ENCODE assay signal across 22 cellular contexts in the genomic region with DNA sequence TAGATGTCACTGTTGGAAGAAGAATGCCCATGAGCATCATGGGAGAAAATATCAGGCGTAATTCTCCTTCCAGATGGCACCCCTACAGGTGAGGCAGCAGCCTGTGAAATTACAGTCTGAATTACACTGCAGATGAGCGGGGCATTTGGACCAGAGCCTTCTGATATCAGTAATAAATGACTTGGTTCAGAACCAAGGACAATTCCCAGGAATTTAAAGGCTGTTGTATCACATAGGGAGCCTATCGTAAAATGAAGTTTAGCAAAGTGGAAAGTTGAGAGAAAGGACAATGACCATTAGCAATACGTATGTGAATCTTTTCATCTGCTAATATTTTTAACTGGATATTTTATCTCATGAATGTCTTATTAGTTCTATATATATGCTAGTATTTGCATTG.
"Had no signal": no experiment of that assay in that cellular context is flagged by ENCODE, and none has a peak within 500 bp of the region (broad histone marks: within the 10 kb centered on the region; RNA-seq: fewer than 3 reads in every experiment).

No MANE protein-coding gene starts in this region.

- H3K9me3 ChIP-seq: MG63, SJSA1 had no signal

- H3K36me3 ChIP-seq: SJSA1 had no signal

- H3K27ac Mint-ChIP-seq: activated B cell treated with CpG ODN at 0.5 μM for 24 hours; activated CD4-positive, alpha-beta T cell treated with anti-CD3 and anti-CD28 coated beads, Interleukin-2, amount 10 ng/mL, durations not matched to agents 24 days and 14 days; activated CD8-positive, alpha-beta memory T cell treated with anti-CD3 and anti-CD28 coated beads, Interleukin-2, amount 10 ng/mL, durations not matched to agents 7 days and 5 days; activated naive CD8-positive, alpha-beta T cell; T-helper 17 cell had no signal

- H3K4me3 Mint-ChIP-seq: activated B cell treated with CpG ODN at 0.5 μM for 24 hours; activated CD4-positive, alpha-beta T cell treated with anti-CD3 and anti-CD28 coated beads, Interleukin-2, amount 10 ng/mL, durations not matched to agents 24 days and 14 days; activated CD8-positive, alpha-beta memory T cell treated with anti-CD3 and anti-CD28 coated beads, Interleukin-2, amount 10 ng/mL, durations not matched to agents 7 days and 5 days; activated naive CD8-positive, alpha-beta T cell; activated T-cell treated with anti-CD3 and anti-CD28 coated beads, Interleukin-2, amount 50 U/mL, for 4 hours; T-helper 17 cell had no signal

- H3K4me1 ChIP-seq: SJSA1 had no signal

- H3K27ac ChIP-seq: SJSA1 had no signal

- H3K27me3 Mint-ChIP-seq: activated B cell treated with CpG ODN at 0.5 μM for 24 hours; activated CD4-positive, alpha-beta T cell treated with anti-CD3 and anti-CD28 coated beads, Interleukin-2, amount 10 ng/mL, durations not matched to agents 24 days and 14 days; activated CD8-positive, alpha-beta memory T cell treated with anti-CD3 and anti-CD28 coated beads, Interleukin-2, amount 10 ng/mL, durations not matched to agents 7 days and 5 days; activated naive CD8-positive, alpha-beta T cell; T-helper 17 cell had no signal

- ATAC-seq: activated CD8-positive, alpha-beta memory T cell treated with anti-CD3 and anti-CD28 coated beads, Interleukin-2, amount 10 ng/mL, durations not matched to agents 7 days and 5 days; activated T-cell treated with anti-CD3 and anti-CD28 coated beads, Interleukin-2, amount 50 U/mL, for 4 hours; T-helper 17 cell had no signal

- H3K27me3 ChIP-seq: MG63, SJSA1 had no signal

- DNase-seq: activated B cell treated with CpG ODN at 0.5 μM for 24 hours; activated CD4-positive, alpha-beta T cell treated with anti-CD3 and anti-CD28 coated beads for 1 hour; activated CD4-positive, alpha-beta T cell treated with anti-CD3 and anti-CD28 coated beads, Interleukin-2, amount 10 ng/mL, durations not matched to agents 24 days and 14 days; activated CD4-positive, alpha-beta T cell treated with anti-CD3 and anti-CD28 coated beads, Interleukin-2, amount 50 U/mL, for 48 hours; activated CD8-positive, alpha-beta memory T cell treated with anti-CD3 and anti-CD28 coated beads, Interleukin-2, amount 10 ng/mL, durations not matched to agents 7 days and 5 days; activated effector memory CD4-positive, alpha-beta T cell treated with anti-CD3 and anti-CD28 coated beads, Interleukin-2, amount 50 U/mL, for 16 hours; activated naive CD4-positive, alpha-beta T cell treated with Interleukin-2 at 50 U/mL for 16 hours; activated T-cell treated with anti-CD3 and anti-CD28 coated beads, Interleukin-2, amount 50 U/mL, for 4 hours; amygdala; caudate nucleus; MG63; MV-4-11; NCI-H1092 treated with DMSO at 0.1 percent for 48 hours; NCI-H1436; NCI-H1694 treated with DMSO at 0.1 percent for 48 hours; NCI-H2081; NCI-H510A treated with DMSO at 0.1 percent for 48 hours; SHP77; T-helper 17 cell; T-helper 9 cell had no signal

- H3K4me3 ChIP-seq: MG63, SJSA1 had no signal

- H3K9me3 Mint-ChIP-seq: activated B cell treated with CpG ODN at 0.5 μM for 24 hours; activated CD4-positive, alpha-beta T cell treated with anti-CD3 and anti-CD28 coated beads, Interleukin-2, amount 10 ng/mL, durations not matched to agents 24 days and 14 days; activated T-cell treated with anti-CD3 and anti-CD28 coated beads, Interleukin-2, amount 50 U/mL, for 4 hours had no signal
